ENCODE assay signal across 8 cellular contexts in genomic region chr12:114682920-114683708, GRCh38. TPM values are rescaled to one million over a fixed set of nuclear protein-coding genes. Genes with fewer than 3 reads are reported as not detected.
DNase-seq lines count a peak whose midpoint lies in the region; ATAC-seq and TF ChIP-seq lines count a peak whose summit lies in the region.

No MANE protein-coding gene starts in this region.

- H3K36me3 Mint-ChIP-seq in T-helper 1 cell treated with Interleukin-12 subunit alpha and Interleukin-12 subunit beta and Interleukin-4 antibody, amounts not matched to agents 30 μg/mL and 1 μg/mL, for 36 hours (ENCODE audit: low read depth) = peaks cover 10% of the 10 kb centered on the region
- H3K36me3 Mint-ChIP-seq in activated T-helper 17 cell treated with anti-CD3 and anti-CD28 coated beads, Interleukin-2, amount 50 U/mL, for 72 hours (ENCODE audit: low read depth) = peaks cover 22% of the 10 kb centered on the region

- H3K36me3 ChIP-seq in smooth muscle cell (ENCODE audit: low read depth) = no peaks in the 10 kb centered on the region

- peaks cover 57% of the 10 kb centered on the region for H4K20me1 ChIP-seq in smooth muscle cell (ENCODE audit: low read depth)

- H3K4me2 ChIP-seq in smooth muscle cell = peak overlapping the region; percentile 89

- peak overlapping the region; percentile 43 for H3K27ac Mint-ChIP-seq in T-helper 1 cell treated with Interleukin-12 subunit alpha and Interleukin-12 subunit beta and Interleukin-4 antibody, amounts not matched to agents 30 μg/mL and 1 μg/mL, for 36 hours
- no peak overlapping the region for H3K27ac Mint-ChIP-seq in activated T-helper 17 cell treated with anti-CD3 and anti-CD28 coated beads, Interleukin-2, amount 50 U/mL, for 72 hours

- no peaks in the 10 kb centered on the region for H3K9me3 Mint-ChIP-seq in T-helper 1 cell treated with Interleukin-12 subunit alpha and Interleukin-12 subunit beta and Interleukin-4 antibody, amounts not matched to agents 30 μg/mL and 1 μg/mL, for 36 hours
- H3K9me3 Mint-ChIP-seq in activated T-helper 17 cell treated with anti-CD3 and anti-CD28 coated beads, Interleukin-2, amount 50 U/mL, for 72 hours = peaks cover 4% of the 10 kb centered on the region

- no peaks in the 10 kb centered on the region for H3K9me3 ChIP-seq in smooth muscle cell (replicated peaks; ENCODE audit: low read depth)

- H3K9ac ChIP-seq in smooth muscle cell (ENCODE audit: low read depth) = peak overlapping the region; percentile 89

- H2AFZ ChIP-seq in smooth muscle cell (ENCODE audit: low read depth) = no peak overlapping the region

- H3K27me3 ChIP-seq in smooth muscle cell (ENCODE audit: low read depth) = no peaks in the 10 kb centered on the region

- WGBS in smooth muscle cell (ENCODE audit: low lambda C conversion rate) = under 1% methylated on average over 48 of the region's 51 CpGs

- no peak for ATAC-seq in activated T-helper 17 cell treated with anti-CD3 and anti-CD28 coated beads, Interleukin-2, amount 50 U/mL, for 72 hours (replicated peaks)
- ATAC-seq in GM19455 (IDR thresholded peaks at IDR 0.05; ENCODE audit: unreplicated experiment) = no peak

- TF ChIP-seq CTCF in smooth muscle cell (IDR thresholded peaks at IDR 0.05; ENCODE audit: borderline replicate concordance, insufficient read depth, poor library complexity, severe bottlenecking) = no peak

- H3K4me3 Mint-ChIP-seq in T-helper 1 cell treated with Interleukin-12 subunit alpha and Interleukin-12 subunit beta and Interleukin-4 antibody, amounts not matched to agents 30 μg/mL and 1 μg/mL, for 36 hours = peak overlapping the region; percentile 59
- peak overlapping the region; percentile 77 for H3K4me3 Mint-ChIP-seq in activated T-helper 17 cell treated with anti-CD3 and anti-CD28 coated beads, Interleukin-2, amount 50 U/mL, for 72 hours

- peaks cover 43% of the 10 kb centered on the region for H3F3A ChIP-seq in smooth muscle cell (ENCODE audit: low read depth)

- H3K4me1 ChIP-seq in smooth muscle cell (ENCODE audit: low read depth) = peaks cover 45% of the 10 kb centered on the region

- H3K4me3 ChIP-seq in iPS-11a (ENCODE audit: low read depth, low read length) = peak overlapping the region; percentile 25
- peak overlapping the region; percentile 88 for H3K4me3 ChIP-seq in smooth muscle cell

- no peak for DNase-seq in T-helper 1 cell
- DNase-seq in smooth muscle cell (lab: John Stamatoyannopoulos, UW; ENCODE audit: unreplicated experiment) = no peak
- DNase-seq in OCI-M2 (lab: John Stamatoyannopoulos, UW; ENCODE audit: unreplicated experiment) = no peak
- no peak for DNase-seq in NCI-H446 treated with DMSO at 0.1 percent for 48 hours (lab: John Stamatoyannopoulos, UW)

- H3K27ac ChIP-seq in smooth muscle cell (ENCODE audit: low read depth) = peak overlapping the region; percentile 99

- H3K27me3 Mint-ChIP-seq in T-helper 1 cell treated with Interleukin-12 subunit alpha and Interleukin-12 subunit beta and Interleukin-4 antibody, amounts not matched to agents 30 μg/mL and 1 μg/mL, for 36 hours (ENCODE audit: low read depth) = peaks cover 91% of the 10 kb centered on the region
- H3K27me3 Mint-ChIP-seq in activated T-helper 17 cell treated with anti-CD3 and anti-CD28 coated beads, Interleukin-2, amount 50 U/mL, for 72 hours = peaks cover 73% of the 10 kb centered on the region

- peaks cover 9% of the 10 kb centered on the region for H3K4me1 Mint-ChIP-seq in T-helper 1 cell treated with Interleukin-12 subunit alpha and Interleukin-12 subunit beta and Interleukin-4 antibody, amounts not matched to agents 30 μg/mL and 1 μg/mL, for 36 hours (ENCODE audit: low read depth)
- peaks cover 14% of the 10 kb centered on the region for H3K4me1 Mint-ChIP-seq in activated T-helper 17 cell treated with anti-CD3 and anti-CD28 coated beads, Interleukin-2, amount 50 U/mL, for 72 hours

- peaks cover 70% of the 10 kb centered on the region for H3K79me2 ChIP-seq in smooth muscle cell (ENCODE audit: low read depth)

RNA-seq across cellular contexts. Expression of gene TBX3, which starts 0.9 kb away (rescaled TPM):
- not detected for total RNA-seq in activated T-helper 17 cell treated with anti-CD3 and anti-CD28 coated beads, Interleukin-2, amount 50 U/mL, for 72 hours
- total RNA-seq in smooth muscle cell = 100 and 104 TPM in 2 replicates
- polyA plus RNA-seq in smooth muscle cell = 100 and 110 TPM in 2 replicates

Comparison
In these comparisons a context has a peak if more than half of its experiments do, and no peak if none do; other contexts are left out.
1. RNA of gene TBX3, which starts 0.9 kb away (total RNA-seq): 100 to 104 TPM in smooth muscle cell; not detected in activated T-helper 17 cell treated with anti-CD3 and anti-CD28 coated beads, Interleukin-2, amount 50 U/mL, for 72 hours; every median in the first group is over 100 times any median in the second.